ENCODE assay signal across 12 cellular contexts in genomic region chr6:81614292-81614691, GRCh38.
DNase-seq lines count a peak whose midpoint lies in the region; ATAC-seq lines count a peak whose summit lies in the region.
"Had no signal": no experiment of that assay in that cellular context is flagged by ENCODE, and none has a peak within 500 bp of the region (broad histone marks: within the 10 kb centered on the region; RNA-seq: fewer than 3 reads in every experiment).

No MANE protein-coding gene starts in this region.

- DNase-seq in NCI-H2081 (lab: John Stamatoyannopoulos, UW) (peak; percentile 18 to 61), NCI-H2081 treated with DMSO at 0.1 percent for 48 hours (lab: John Stamatoyannopoulos, UW) (no peak), NCI-H748 treated with DMSO at 0.1 percent for 48 hours (lab: John Stamatoyannopoulos, UW) (peak; percentile 72), epithelial cell of prostate (ENCODE audit: low read depth, low spot score) (no peak)
- no peak for DNase-seq in activated naive CD4-positive, alpha-beta T cell treated with anti-CD3 and anti-CD28 coated beads for 36 hours
- DNase-seq: activated naive CD4-positive, alpha-beta T cell treated with anti-CD3 and anti-CD28 coated beads, Interleukin-2, amount 50 U/mL, for 16 hours; NCI-H187; stimulated activated CD4-positive, alpha-beta T cell treated with anti-CD3 and anti-CD28 coated beads, Interleukin-2, amount 100 ng/mL, for 24 hours had no signal

- no peaks in the 10 kb centered on the region for H3K36me3 Mint-ChIP-seq in activated naive CD4-positive, alpha-beta T cell treated with anti-CD3 and anti-CD28 coated beads for 36 hours (ENCODE audit: low read depth)

- CTCF ChIA-PET in activated naive CD4-positive, alpha-beta T cell treated with anti-CD3 and anti-CD28 coated beads for 36 hours (lab: Charles Lee) = no interaction called here

- intact Hi-C loops in activated naive CD4-positive, alpha-beta T cell treated with anti-CD3 and anti-CD28 coated beads for 36 hours (cut with micrococcal nuclease) = no loop called here

- H3K4me2 ChIP-seq in skeletal muscle satellite cell (ENCODE audit: low read length) = peak overlapping the region; percentile 13

- H3K9ac ChIP-seq in skeletal muscle satellite cell (ENCODE audit: low read depth, low read length) = peak overlapping the region; percentile 12

- H3K9me3 ChIP-seq in skeletal muscle satellite cell (replicated peaks; ENCODE audit: low read length) = no peaks in the 10 kb centered on the region
- H3K9me3 ChIP-seq: thoracic aorta had no signal

- H3K27me3 Mint-ChIP-seq in activated naive CD4-positive, alpha-beta T cell treated with anti-CD3 and anti-CD28 coated beads for 36 hours (ENCODE audit: low read depth) = no peaks in the 10 kb centered on the region

- H3K9me3 Mint-ChIP-seq in activated naive CD4-positive, alpha-beta T cell treated with anti-CD3 and anti-CD28 coated beads for 36 hours = no peaks in the 10 kb centered on the region

- no peak overlapping the region for H3K4me3 ChIP-seq in skeletal muscle satellite cell (ENCODE audit: low read length)
- H3K4me3 ChIP-seq: thoracic aorta had no signal

- H3K4me1 Mint-ChIP-seq in activated naive CD4-positive, alpha-beta T cell treated with anti-CD3 and anti-CD28 coated beads for 36 hours (ENCODE audit: low read depth) = peaks cover 4% of the 10 kb centered on the region

- ATAC-seq in HG03565 (IDR thresholded peaks at IDR 0.05; ENCODE audit: unreplicated experiment) = no peak
- no peak for ATAC-seq in HG03135 (IDR thresholded peaks at IDR 0.05; ENCODE audit: unreplicated experiment)

- peak overlapping the region; percentile 27 for H3K27ac ChIP-seq in epithelial cell of prostate
- H3K27ac ChIP-seq: thoracic aorta had no signal

- peaks cover 16% of the 10 kb centered on the region for H3K4me1 ChIP-seq in skeletal muscle satellite cell (ENCODE audit: control insufficient read depth, insufficient read depth, low read length)

- H3K27me3 ChIP-seq in skeletal muscle satellite cell (ENCODE audit: control insufficient read depth, insufficient read depth, low read length) = no peaks in the 10 kb centered on the region

- H3K36me3 ChIP-seq in skeletal muscle satellite cell (ENCODE audit: insufficient read depth, low read length) = no peaks in the 10 kb centered on the region
- H3K36me3 ChIP-seq: thoracic aorta had no signal

- H3K4me3 Mint-ChIP-seq in activated naive CD4-positive, alpha-beta T cell treated with anti-CD3 and anti-CD28 coated beads for 36 hours = no peak overlapping the region

- H3K27ac Mint-ChIP-seq in activated naive CD4-positive, alpha-beta T cell treated with anti-CD3 and anti-CD28 coated beads for 36 hours = no peak overlapping the region

Comparison
In these comparisons a context has a peak if more than half of its experiments do, and no peak if none do; other contexts are left out.
1. DNase-seq: peak in NCI-H2081 (2 of 2) and NCI-H748 treated with DMSO at 0.1 percent for 48 hours (single experiment); none in NCI-H2081 treated with DMSO at 0.1 percent for 48 hours (single experiment), epithelial cell of prostate (single experiment) and activated naive CD4-positive, alpha-beta T cell treated with anti-CD3 and anti-CD28 coated beads for 36 hours (single experiment).